In genomic region chr3:168047936-168048335, GRCh38 we compare ENCODE assay signal across 14 cellular contexts.
"Had no signal": no experiment of that assay in that cellular context is flagged by ENCODE, and none has a peak within 500 bp of the region (broad histone marks: within the 10 kb centered on the region; RNA-seq: fewer than 3 reads in every experiment).

No MANE protein-coding gene starts in this region.

- H3K4me1 Mint-ChIP-seq: immature natural killer cell had no signal

- DNase-seq: dorsolateral prefrontal cortex; effector CD4-positive, alpha-beta T cell; effector memory CD4-positive, alpha-beta T cell; islet precursor cell; kidney; left ventricle myocardium superior; lower lobe of right lung had no signal

- H3K27me3 ChIP-seq: dorsolateral prefrontal cortex, esophagus muscularis mucosa, foreskin keratinocyte, gastroesophageal sphincter, heart left ventricle, hepatocyte had no signal

- H3K27ac ChIP-seq: coronary artery, foreskin keratinocyte, gastroesophageal sphincter, hepatocyte, lower lobe of right lung had no signal

- H3K4me3 Mint-ChIP-seq: immature natural killer cell had no signal

- H3K9me3 ChIP-seq: esophagus muscularis mucosa, gastroesophageal sphincter, heart left ventricle, lower lobe of right lung had no signal

- H2AFZ ChIP-seq: hepatocyte had no signal

- H3K4me3 ChIP-seq: coronary artery, esophagus muscularis mucosa, gastroesophageal sphincter, heart left ventricle, hepatocyte, lower lobe of right lung had no signal

- H3K4me1 ChIP-seq: foreskin keratinocyte had no signal

- H3K4me2 ChIP-seq: hepatocyte had no signal

- H3K9me3 Mint-ChIP-seq: immature natural killer cell had no signal
